2 cellular contexts compared by ENCODE assay signal in genomic region chr1:119141660-119142059, GRCh38.
TF ChIP-seq lines count a peak whose summit lies in the region.

No MANE protein-coding gene starts in this region.

TF ChIP-seq in A549, 52 proteins besides CTCF, POLR2A, EP300 and RAD21 (continued from another document):
- TF ChIP-seq, protein P1, sequence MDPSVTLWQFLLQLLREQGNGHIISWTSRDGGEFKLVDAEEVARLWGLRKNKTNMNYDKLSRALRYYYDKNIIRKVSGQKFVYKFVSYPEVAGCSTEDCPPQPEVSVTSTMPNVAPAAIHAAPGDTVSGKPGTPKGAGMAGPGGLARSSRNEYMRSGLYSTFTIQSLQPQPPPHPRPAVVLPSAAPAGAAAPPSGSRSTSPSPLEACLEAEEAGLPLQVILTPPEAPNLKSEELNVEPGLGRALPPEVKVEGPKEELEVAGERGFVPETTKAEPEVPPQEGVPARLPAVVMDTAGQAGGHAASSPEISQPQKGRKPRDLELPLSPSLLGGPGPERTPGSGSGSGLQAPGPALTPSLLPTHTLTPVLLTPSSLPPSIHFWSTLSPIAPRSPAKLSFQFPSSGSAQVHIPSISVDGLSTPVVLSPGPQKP (IDR thresholded peaks at IDR 0.05; ENCODE audit: low read depth, low read length) = no peak
- TF ChIP-seq, protein P2, sequence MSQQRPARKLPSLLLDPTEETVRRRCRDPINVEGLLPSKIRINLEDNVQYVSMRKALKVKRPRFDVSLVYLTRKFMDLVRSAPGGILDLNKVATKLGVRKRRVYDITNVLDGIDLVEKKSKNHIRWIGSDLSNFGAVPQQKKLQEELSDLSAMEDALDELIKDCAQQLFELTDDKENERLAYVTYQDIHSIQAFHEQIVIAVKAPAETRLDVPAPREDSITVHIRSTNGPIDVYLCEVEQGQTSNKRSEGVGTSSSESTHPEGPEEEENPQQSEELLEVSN (IDR thresholded peaks at IDR 0.05; ENCODE audit: borderline replicate concordance, low read depth) = no peak
- no peak for TF ChIP-seq NFE2L2 (conservative IDR thresholded peaks at IDR 0.05; ENCODE audit: low read length)
- no peak for TF ChIP-seq FOXS1 (CRISPR knock-in tag; IDR thresholded peaks at IDR 0.05)
- no peak for TF ChIP-seq ZFP36 (IDR thresholded peaks at IDR 0.05; ENCODE audit: borderline replicate concordance, partially characterized antibody)
- no peak for TF ChIP-seq JUNB (IDR thresholded peaks at IDR 0.05)
- TF ChIP-seq RFX5 (IDR thresholded peaks at IDR 0.05) = no peak
- TF ChIP-seq BHLHE40 (IDR thresholded peaks at IDR 0.05; ENCODE audit: low read depth, low read length) = no peak
- TF ChIP-seq USF2 (IDR thresholded peaks at IDR 0.05) = no peak
- TF ChIP-seq HMGXB4 (CRISPR knock-in tag; IDR thresholded peaks at IDR 0.05; ENCODE audit: borderline replicate concordance) = no peak
- no peak for TF ChIP-seq GATA3 (IDR thresholded peaks at IDR 0.05; ENCODE audit: borderline replicate concordance)

TF ChIP-seq in GM23338, 12 proteins besides CTCF, POLR2A, EP300 and RAD21 (continued from another document):
- TF ChIP-seq, protein P3, sequence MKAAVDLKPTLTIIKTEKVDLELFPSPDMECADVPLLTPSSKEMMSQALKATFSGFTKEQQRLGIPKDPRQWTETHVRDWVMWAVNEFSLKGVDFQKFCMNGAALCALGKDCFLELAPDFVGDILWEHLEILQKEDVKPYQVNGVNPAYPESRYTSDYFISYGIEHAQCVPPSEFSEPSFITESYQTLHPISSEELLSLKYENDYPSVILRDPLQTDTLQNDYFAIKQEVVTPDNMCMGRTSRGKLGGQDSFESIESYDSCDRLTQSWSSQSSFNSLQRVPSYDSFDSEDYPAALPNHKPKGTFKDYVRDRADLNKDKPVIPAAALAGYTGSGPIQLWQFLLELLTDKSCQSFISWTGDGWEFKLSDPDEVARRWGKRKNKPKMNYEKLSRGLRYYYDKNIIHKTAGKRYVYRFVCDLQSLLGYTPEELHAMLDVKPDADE (IDR thresholded peaks at IDR 0.05) = no peak
- TF ChIP-seq ZNF331 (CRISPR knock-in tag; IDR thresholded peaks at IDR 0.05; ENCODE audit: low read depth) = no peak
- no peak for TF ChIP-seq POLR2AphosphoS5 (IDR thresholded peaks at IDR 0.05; ENCODE audit: low read depth)
- no peak for TF ChIP-seq ZNF114 (CRISPR knock-in tag; IDR thresholded peaks at IDR 0.05)
- TF ChIP-seq EZH2phosphoT487 (IDR thresholded peaks at IDR 0.05; ENCODE audit: unreplicated experiment) = no peak
- TF ChIP-seq, protein P4, sequence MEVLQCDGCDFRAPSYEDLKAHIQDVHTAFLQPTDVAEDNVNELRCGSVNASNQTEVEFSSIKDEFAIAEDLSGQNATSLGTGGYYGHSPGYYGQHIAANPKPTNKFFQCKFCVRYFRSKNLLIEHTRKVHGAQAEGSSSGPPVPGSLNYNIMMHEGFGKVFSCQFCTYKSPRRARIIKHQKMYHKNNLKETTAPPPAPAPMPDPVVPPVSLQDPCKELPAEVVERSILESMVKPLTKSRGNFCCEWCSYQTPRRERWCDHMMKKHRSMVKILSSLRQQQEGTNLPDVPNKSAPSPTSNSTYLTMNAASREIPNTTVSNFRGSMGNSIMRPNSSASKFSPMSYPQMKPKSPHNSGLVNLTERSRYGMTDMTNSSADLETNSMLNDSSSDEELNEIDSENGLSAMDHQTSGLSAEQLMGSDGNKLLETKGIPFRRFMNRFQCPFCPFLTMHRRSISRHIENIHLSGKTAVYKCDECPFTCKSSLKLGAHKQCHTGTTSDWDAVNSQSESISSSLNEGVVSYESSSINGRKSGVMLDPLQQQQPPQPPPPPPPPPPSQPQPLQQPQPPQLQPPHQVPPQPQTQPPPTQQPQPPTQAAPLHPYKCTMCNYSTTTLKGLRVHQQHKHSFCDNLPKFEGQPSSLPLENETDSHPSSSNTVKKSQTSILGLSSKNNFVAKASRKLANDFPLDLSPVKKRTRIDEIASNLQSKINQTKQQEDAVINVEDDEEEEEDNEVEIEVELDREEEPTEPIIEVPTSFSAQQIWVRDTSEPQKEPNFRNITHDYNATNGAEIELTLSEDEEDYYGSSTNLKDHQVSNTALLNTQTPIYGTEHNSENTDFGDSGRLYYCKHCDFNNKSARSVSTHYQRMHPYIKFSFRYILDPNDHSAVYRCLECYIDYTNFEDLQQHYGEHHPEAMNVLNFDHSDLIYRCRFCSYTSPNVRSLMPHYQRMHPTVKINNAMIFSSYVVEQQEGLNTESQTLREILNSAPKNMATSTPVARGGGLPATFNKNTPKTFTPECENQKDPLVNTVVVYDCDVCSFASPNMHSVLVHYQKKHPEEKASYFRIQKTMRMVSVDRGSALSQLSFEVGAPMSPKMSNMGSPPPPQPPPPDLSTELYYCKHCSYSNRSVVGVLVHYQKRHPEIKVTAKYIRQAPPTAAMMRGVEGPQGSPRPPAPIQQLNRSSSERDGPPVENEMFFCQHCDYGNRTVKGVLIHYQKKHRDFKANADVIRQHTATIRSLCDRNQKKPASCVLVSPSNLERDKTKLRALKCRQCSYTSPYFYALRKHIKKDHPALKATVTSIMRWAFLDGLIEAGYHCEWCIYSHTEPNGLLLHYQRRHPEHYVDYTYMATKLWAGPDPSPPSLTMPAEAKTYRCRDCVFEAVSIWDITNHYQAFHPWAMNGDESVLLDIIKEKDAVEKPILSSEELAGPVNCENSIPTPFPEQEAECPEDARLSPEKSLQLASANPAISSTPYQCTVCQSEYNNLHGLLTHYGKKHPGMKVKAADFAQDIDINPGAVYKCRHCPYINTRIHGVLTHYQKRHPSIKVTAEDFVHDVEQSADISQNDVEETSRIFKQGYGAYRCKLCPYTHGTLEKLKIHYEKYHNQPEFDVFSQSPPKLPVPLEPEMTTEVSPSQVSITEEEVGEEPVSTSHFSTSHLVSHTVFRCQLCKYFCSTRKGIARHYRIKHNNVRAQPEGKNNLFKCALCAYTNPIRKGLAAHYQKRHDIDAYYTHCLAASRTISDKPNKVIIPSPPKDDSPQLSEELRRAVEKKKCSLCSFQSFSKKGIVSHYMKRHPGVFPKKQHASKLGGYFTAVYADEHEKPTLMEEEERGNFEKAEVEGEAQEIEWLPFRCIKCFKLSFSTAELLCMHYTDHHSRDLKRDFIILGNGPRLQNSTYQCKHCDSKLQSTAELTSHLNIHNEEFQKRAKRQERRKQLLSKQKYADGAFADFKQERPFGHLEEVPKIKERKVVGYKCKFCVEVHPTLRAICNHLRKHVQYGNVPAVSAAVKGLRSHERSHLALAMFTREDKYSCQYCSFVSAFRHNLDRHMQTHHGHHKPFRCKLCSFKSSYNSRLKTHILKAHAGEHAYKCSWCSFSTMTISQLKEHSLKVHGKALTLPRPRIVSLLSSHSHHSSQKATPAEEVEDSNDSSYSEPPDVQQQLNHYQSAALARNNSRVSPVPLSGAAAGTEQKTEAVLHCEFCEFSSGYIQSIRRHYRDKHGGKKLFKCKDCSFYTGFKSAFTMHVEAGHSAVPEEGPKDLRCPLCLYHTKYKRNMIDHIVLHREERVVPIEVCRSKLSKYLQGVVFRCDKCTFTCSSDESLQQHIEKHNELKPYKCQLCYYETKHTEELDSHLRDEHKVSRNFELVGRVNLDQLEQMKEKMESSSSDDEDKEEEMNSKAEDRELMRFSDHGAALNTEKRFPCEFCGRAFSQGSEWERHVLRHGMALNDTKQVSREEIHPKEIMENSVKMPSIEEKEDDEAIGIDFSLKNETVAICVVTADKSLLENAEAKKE (CRISPR knock-in tag; IDR thresholded peaks at IDR 0.05) = no peak
- TF ChIP-seq EZH2 (IDR thresholded peaks at IDR 0.05; ENCODE audit: low read depth, unreplicated experiment) = no peak
- no peak for TF ChIP-seq JUNB (IDR thresholded peaks at IDR 0.05; ENCODE audit: unreplicated experiment)
